Comparison of ENCODE assay signal across 8 cellular contexts in genomic region chr18:48953096-48953706, GRCh38. TPM values are rescaled to one million over a fixed set of nuclear protein-coding genes. Genes with fewer than 3 reads are reported as not detected.
DNase-seq lines count a peak whose midpoint lies in the region; FAIRE-seq and TF ChIP-seq lines count a peak whose summit lies in the region.

No MANE protein-coding gene starts in this region.

- H3K27ac ChIP-seq in keratinocyte (ENCODE audit: control insufficient read depth, insufficient read depth, low read length), result peak overlapping the region; percentile 97
- peak overlapping the region; percentile 94 for H3K27ac ChIP-seq in temporal lobe (ENCODE audit: low read depth, low read length)

- H3K9me3 Mint-ChIP-seq in T-helper 1 cell treated with Interleukin-12 subunit alpha and Interleukin-12 subunit beta and Interleukin-4 antibody, amounts not matched to agents 30 μg/mL and 1 μg/mL, for 36 hours, result no peaks in the 10 kb centered on the region
- no peaks in the 10 kb centered on the region for H3K9me3 Mint-ChIP-seq in activated T-helper 2 cell treated with anti-CD3 and anti-CD28 coated beads, Interferon-gamma antibody, Interleukin-2, Interleukin-4, amounts not matched to agents 10 μg/mL and 5 μg/mL and 100 μg/mL, durations not matched to agents 14 hours and 24 hours and 36 hours

- H3K27me3 Mint-ChIP-seq in T-helper 1 cell treated with Interleukin-12 subunit alpha and Interleukin-12 subunit beta and Interleukin-4 antibody, amounts not matched to agents 30 μg/mL and 1 μg/mL, for 36 hours (ENCODE audit: low read depth), result peaks cover 4% of the 10 kb centered on the region
- H3K27me3 Mint-ChIP-seq in activated T-helper 2 cell treated with anti-CD3 and anti-CD28 coated beads, Interferon-gamma antibody, Interleukin-2, Interleukin-4, amounts not matched to agents 10 μg/mL and 5 μg/mL and 100 μg/mL, durations not matched to agents 14 hours and 24 hours and 36 hours (ENCODE audit: low read depth), result peaks cover 10% of the 10 kb centered on the region

- H3K9ac ChIP-seq in keratinocyte (ENCODE audit: control insufficient read depth, extremely low read depth, insufficient read depth, low read length), result peak overlapping the region; percentile 96

- H3K4me3 Mint-ChIP-seq in T-helper 1 cell treated with Interleukin-12 subunit alpha and Interleukin-12 subunit beta and Interleukin-4 antibody, amounts not matched to agents 30 μg/mL and 1 μg/mL, for 36 hours, result peak overlapping the region; percentile 89
- H3K4me3 Mint-ChIP-seq in activated T-helper 2 cell treated with anti-CD3 and anti-CD28 coated beads, Interferon-gamma antibody, Interleukin-2, Interleukin-4, amounts not matched to agents 10 μg/mL and 5 μg/mL and 100 μg/mL, durations not matched to agents 14 hours and 24 hours and 36 hours (ENCODE audit: low read depth), result peak overlapping the region; percentile 86

- H3K36me3 ChIP-seq in keratinocyte (ENCODE audit: control insufficient read depth in 2 of 2, extremely low read depth in 1 of 2, insufficient read depth in 2 of 2, low read length in 2 of 2), result peaks cover 0 to 2% of the 10 kb centered on the region in 2 experiments

- H3K9me1 ChIP-seq in keratinocyte (ENCODE audit: control insufficient read depth, extremely low read depth, insufficient read depth, low read length), result no peaks in the 10 kb centered on the region

- H3K79me2 ChIP-seq in keratinocyte (ENCODE audit: control insufficient read depth, insufficient read depth, low read length), result peaks cover 34% of the 10 kb centered on the region

- peaks cover 24% of the 10 kb centered on the region for H3K4me1 Mint-ChIP-seq in T-helper 1 cell treated with Interleukin-12 subunit alpha and Interleukin-12 subunit beta and Interleukin-4 antibody, amounts not matched to agents 30 μg/mL and 1 μg/mL, for 36 hours (ENCODE audit: low read depth)
- peaks cover 32% of the 10 kb centered on the region for H3K4me1 Mint-ChIP-seq in activated T-helper 2 cell treated with anti-CD3 and anti-CD28 coated beads, Interferon-gamma antibody, Interleukin-2, Interleukin-4, amounts not matched to agents 10 μg/mL and 5 μg/mL and 100 μg/mL, durations not matched to agents 14 hours and 24 hours and 36 hours (ENCODE audit: low read depth)

- peak overlapping the region; percentile 81 for H2AFZ ChIP-seq in keratinocyte (ENCODE audit: control insufficient read depth, low read length)

- no peaks in the 10 kb centered on the region for H3K9me3 ChIP-seq in keratinocyte (ENCODE audit: control insufficient read depth, low read depth, low read length)

- peak overlapping the region; percentile 86 for H3K4me2 ChIP-seq in keratinocyte (ENCODE audit: control insufficient read depth, extremely low read depth, insufficient read depth, low read depth, low read length)

- peaks cover 11% of the 10 kb centered on the region for H3K36me3 Mint-ChIP-seq in T-helper 1 cell treated with Interleukin-12 subunit alpha and Interleukin-12 subunit beta and Interleukin-4 antibody, amounts not matched to agents 30 μg/mL and 1 μg/mL, for 36 hours (ENCODE audit: low read depth)
- H3K36me3 Mint-ChIP-seq in activated T-helper 2 cell treated with anti-CD3 and anti-CD28 coated beads, Interferon-gamma antibody, Interleukin-2, Interleukin-4, amounts not matched to agents 10 μg/mL and 5 μg/mL and 100 μg/mL, durations not matched to agents 14 hours and 24 hours and 36 hours (ENCODE audit: low read depth), result peaks cover 13% of the 10 kb centered on the region

- no peak overlapping the region for H3K27ac Mint-ChIP-seq in T-helper 1 cell treated with Interleukin-12 subunit alpha and Interleukin-12 subunit beta and Interleukin-4 antibody, amounts not matched to agents 30 μg/mL and 1 μg/mL, for 36 hours
- peak overlapping the region; percentile 42 for H3K27ac Mint-ChIP-seq in activated T-helper 2 cell treated with anti-CD3 and anti-CD28 coated beads, Interferon-gamma antibody, Interleukin-2, Interleukin-4, amounts not matched to agents 10 μg/mL and 5 μg/mL and 100 μg/mL, durations not matched to agents 14 hours and 24 hours and 36 hours

- DNase-seq in T-helper 1 cell (no peak), keratinocyte (ENCODE audit: low read depth, low spot score) (no peak), SIG-M5 treated with dmso at 0.1 percent for 504 hours (lab: John Stamatoyannopoulos, UW; ENCODE audit: unreplicated experiment) (no peak), NOMO-1 treated with dmso at 0.1 percent for 144 hours (lab: John Stamatoyannopoulos, UW; ENCODE audit: unreplicated experiment) (no peak), SKM-1 treated with dmso at 0.1 percent for 144 hours (lab: John Stamatoyannopoulos, UW; ENCODE audit: unreplicated experiment) (no peak)
- DNase-seq in activated T-helper 2 cell treated with anti-CD3 and anti-CD28 coated beads, Interferon-gamma antibody, Interleukin-2, Interleukin-4, amounts not matched to agents 10 μg/mL and 5 μg/mL and 100 μg/mL, durations not matched to agents 14 hours and 24 hours and 36 hours (ENCODE audit: low spot score), result no peak

- peak overlapping the region; percentile 52 to 79 (median 78) for H3K4me3 ChIP-seq in keratinocyte (ENCODE audit: control insufficient read depth in 2 of 3, extremely low read depth in 1 of 3, insufficient read depth in 2 of 3, low read depth in 1 of 3, low read length in 3 of 3)

- no peaks in the 10 kb centered on the region for H3K27me3 ChIP-seq in keratinocyte (ENCODE audit: control insufficient read depth, extremely low read depth, insufficient read depth, low read length)

- peaks cover 5% of the 10 kb centered on the region for H4K20me1 ChIP-seq in keratinocyte (ENCODE audit: control insufficient read depth, extremely low read depth, insufficient read depth, low read length)

- TF ChIP-seq CTCF in keratinocyte (optimal IDR thresholded peaks at IDR 0.05 in 1 of 3, IDR thresholded peaks at IDR 0.05 in 1 of 3, conservative IDR thresholded peaks at IDR 0.05 in 1 of 3; ENCODE audit: extremely low read depth in 1 of 3, insufficient read depth in 2 of 3, low read length in 3 of 3), result no peak

- FAIRE-seq in keratinocyte (lab: Jason Lieb, UNC), result no peak

- peaks cover 48% of the 10 kb centered on the region for H3K4me1 ChIP-seq in keratinocyte (ENCODE audit: control insufficient read depth, extremely low read depth, insufficient read depth, low read length)

- intact Hi-C loops in activated T-helper 2 cell treated with anti-CD3 and anti-CD28 coated beads, Interferon-gamma antibody, Interleukin-2, Interleukin-4, amounts not matched to agents 10 μg/mL and 5 μg/mL and 100 μg/mL, durations not matched to agents 14 hours and 24 hours and 36 hours (cut with micrococcal nuclease), result loop anchor here (2.0 to 5.0 kb wide), 4 partner anchors 152 to 859 kb away; partner anchors contain the start of gene ACAA2

- dilution Hi-C loops in keratinocyte (cut with MboI; ENCODE audit: extremely low pct_ligation_motif_present, low sequenced_read_pairs), result no loop called here

RNA-seq across cellular contexts. Expression of gene SMAD7, which starts 2.4 kb away (rescaled TPM):
- 21.1 and 22.4 TPM in 2 replicates for total RNA-seq in activated T-helper 2 cell treated with anti-CD3 and anti-CD28 coated beads, Interferon-gamma antibody, Interleukin-2, Interleukin-4, amounts not matched to agents 10 μg/mL and 5 μg/mL and 100 μg/mL, durations not matched to agents 14 hours and 24 hours and 36 hours
- 9.5 to 12.2 TPM (median 10.7 TPM) in 3 replicates for polyA plus RNA-seq in keratinocyte
- 11.9 TPM for polyA plus RNA-seq in keratinocyte (2011; ENCODE audit: low read depth)
- polyA plus RNA-seq in keratinocyte (2011; cell fraction: cytosol; rRNA removed), result 4.7 and 4.9 TPM in 2 replicates
- polyA plus RNA-seq in keratinocyte (2011; cell fraction: nucleus; rRNA removed), result 21.0 and 21.4 TPM in 2 replicates
- 7.5 and 10.4 TPM in 2 replicates for polyA plus RNA-seq in keratinocyte (2012; ENCODE audit: low replicate concordance)
- 16.0 to 44.2 TPM (median 24.0 TPM) in 3 replicates for polyA minus RNA-seq in keratinocyte
- 15.0 TPM for polyA minus RNA-seq in keratinocyte (2011; cell fraction: cytosol; rRNA and poly(A)+ RNA removed)
- polyA minus RNA-seq in keratinocyte (2011; cell fraction: nucleus; rRNA and poly(A)+ RNA removed), result 19.5 and 21.6 TPM in 2 replicates
- 11.1 TPM for total RNA-seq in temporal lobe
